Comparison of ENCODE assay signal across 8 cellular contexts in the genomic region with DNA sequence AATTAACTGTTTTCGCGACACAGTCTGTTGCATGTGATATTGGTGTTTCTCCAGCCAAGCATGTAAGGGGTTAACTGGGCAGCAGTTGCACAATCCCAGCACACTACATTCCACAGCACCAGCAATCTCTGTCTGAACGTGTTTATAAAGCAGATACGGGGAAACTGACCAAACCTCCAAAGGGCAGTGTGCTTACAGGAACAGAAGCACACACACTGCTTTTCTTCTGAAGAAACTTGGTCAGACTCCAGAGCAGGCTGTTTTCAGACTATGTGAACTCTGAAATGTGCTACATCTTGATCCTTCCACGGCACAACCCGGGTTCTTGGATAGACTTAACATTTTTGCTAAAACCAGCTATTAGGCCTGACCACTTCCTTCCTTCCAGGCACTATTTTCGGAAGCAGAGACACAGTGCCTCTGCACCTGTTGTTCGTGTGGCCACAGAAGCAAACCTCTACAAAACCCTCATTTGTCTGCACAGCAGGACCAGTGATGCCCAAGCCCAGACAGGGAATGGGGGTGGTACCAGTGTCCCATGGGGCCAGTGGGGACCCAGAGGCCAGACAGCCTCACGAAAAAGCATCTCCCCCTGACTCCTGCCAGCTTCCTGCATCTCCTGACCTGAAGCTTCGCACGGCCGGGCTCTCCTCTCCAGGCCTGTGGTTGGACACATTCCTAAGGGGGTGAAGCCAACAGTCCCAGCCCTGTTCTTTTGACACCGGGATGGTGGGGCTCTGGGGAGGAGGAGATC.
DNase-seq lines count a peak whose midpoint lies in the region; ATAC-seq and TF ChIP-seq lines count a peak whose summit lies in the region.

No MANE protein-coding gene starts in this region.

- peak; percentile 80 for ATAC-seq in GM21723 (IDR thresholded peaks at IDR 0.05; ENCODE audit: unreplicated experiment)

- DNase-seq in GM13976 (ENCODE audit: low spot score) (peak; percentile 48), HuH-7.5 (ENCODE audit: low spot score) (peak; percentile 6), right atrium auricular region (ENCODE audit: low spot score) (peak; percentile 73), spleen (peak; percentile 80), NCI-H1092 (lab: John Stamatoyannopoulos, UW) (no peak)
- no peak for DNase-seq in activated T-helper 2 cell treated with anti-CD3 and anti-CD28 coated beads, Interferon-gamma antibody, Interleukin-2, Interleukin-4, amounts not matched to agents 10 μg/mL and 5 μg/mL and 100 μg/mL, durations not matched to agents 14 hours and 24 hours and 36 hours (ENCODE audit: low spot score)
- no peak for DNase-seq in activated CD4-positive, alpha-beta T cell treated with anti-CD3 and anti-CD28 coated beads, Interleukin-2, amount 50 U/mL, for 4 hours

- intact Hi-C loops in activated T-helper 2 cell treated with anti-CD3 and anti-CD28 coated beads, Interferon-gamma antibody, Interleukin-2, Interleukin-4, amounts not matched to agents 10 μg/mL and 5 μg/mL and 100 μg/mL, durations not matched to agents 14 hours and 24 hours and 36 hours (cut with micrococcal nuclease) = loop anchor here (5.0 kb wide), 2 partner anchors 42 to 72 kb away; no protein-coding TSS in a partner anchor
- intact Hi-C loops in spleen (cut with DNase I; ENCODE audit: low total_unique reads) = loop anchor here (10.0 kb wide), 1 partner anchor 89 kb away; no protein-coding TSS in a partner anchor

- no peak for TF ChIP-seq POLR2A in spleen (IDR thresholded peaks at IDR 0.05)

- H3K4me1 ChIP-seq in right atrium auricular region = peaks cover 0 to 70% of the 10 kb centered on the region in 2 donors
- peaks cover 47 to 84% (median 73%) of the 10 kb centered on the region in 6 donors for H3K4me1 ChIP-seq in spleen

- H3K4me3 ChIP-seq in right atrium auricular region (peak overlapping the region; percentile 3 to 25), spleen (peak overlapping the region in 5 of 8 donors; percentile 1 to 55 (median 7))

- no peak for TF ChIP-seq CTCF in GM13976 (IDR thresholded peaks at IDR 0.05; ENCODE audit: borderline replicate concordance, control extremely low read depth, extremely low read depth, insufficient read depth, missing control alignments)
- TF ChIP-seq CTCF in right atrium auricular region (IDR thresholded peaks at IDR 0.05) = no peak
- no peak for TF ChIP-seq CTCF in spleen (IDR thresholded peaks at IDR 0.05 in 8 of 11, conservative IDR thresholded peaks at IDR 0.05 in 3 of 11)

- H3K36me3 ChIP-seq in right atrium auricular region (peaks cover 13% of the 10 kb centered on the region), spleen (peaks cover 3 to 47% (median 22%) of the 10 kb centered on the region in 6 donors)

- peaks cover 15% of the 10 kb centered on the region for H3K9me3 Mint-ChIP-seq in activated T-helper 2 cell treated with anti-CD3 and anti-CD28 coated beads, Interferon-gamma antibody, Interleukin-2, Interleukin-4, amounts not matched to agents 10 μg/mL and 5 μg/mL and 100 μg/mL, durations not matched to agents 14 hours and 24 hours and 36 hours

- H3K9me3 ChIP-seq in right atrium auricular region = no peaks in the 10 kb centered on the region
- H3K9me3 ChIP-seq in spleen = peaks cover 0 to 8% (median 0%) of the 10 kb centered on the region in 8 donors

- H3K27me3 Mint-ChIP-seq in activated T-helper 2 cell treated with anti-CD3 and anti-CD28 coated beads, Interferon-gamma antibody, Interleukin-2, Interleukin-4, amounts not matched to agents 10 μg/mL and 5 μg/mL and 100 μg/mL, durations not matched to agents 14 hours and 24 hours and 36 hours (ENCODE audit: low read depth) = no peaks in the 10 kb centered on the region

- H3K36me3 Mint-ChIP-seq in activated T-helper 2 cell treated with anti-CD3 and anti-CD28 coated beads, Interferon-gamma antibody, Interleukin-2, Interleukin-4, amounts not matched to agents 10 μg/mL and 5 μg/mL and 100 μg/mL, durations not matched to agents 14 hours and 24 hours and 36 hours (ENCODE audit: low read depth) = peaks cover 71% of the 10 kb centered on the region

- H3K27ac ChIP-seq in right atrium auricular region (peak overlapping the region; percentile 81 to 86), spleen (peak overlapping the region; percentile 65 to 85 (median 80))

- H3K27ac Mint-ChIP-seq in activated T-helper 2 cell treated with anti-CD3 and anti-CD28 coated beads, Interferon-gamma antibody, Interleukin-2, Interleukin-4, amounts not matched to agents 10 μg/mL and 5 μg/mL and 100 μg/mL, durations not matched to agents 14 hours and 24 hours and 36 hours = peak overlapping the region; percentile 68

- H3K27me3 ChIP-seq in right atrium auricular region (no peaks in the 10 kb centered on the region), spleen (replicated peaks in 1 of 7) (no peaks in the 10 kb centered on the region)

- in situ Hi-C loops in GM13976 (cut with MboI; ENCODE audit: low sequenced_read_pairs, unreplicated experiment) = no loop called here

- 19 to 30% (median 23%) methylated on average over 13 of the region's 13 CpGs for WGBS in spleen, 5 donors

- H3K4me1 Mint-ChIP-seq in activated T-helper 2 cell treated with anti-CD3 and anti-CD28 coated beads, Interferon-gamma antibody, Interleukin-2, Interleukin-4, amounts not matched to agents 10 μg/mL and 5 μg/mL and 100 μg/mL, durations not matched to agents 14 hours and 24 hours and 36 hours (ENCODE audit: low read depth) = peaks cover 41% of the 10 kb centered on the region

- H3K4me3 Mint-ChIP-seq in activated T-helper 2 cell treated with anti-CD3 and anti-CD28 coated beads, Interferon-gamma antibody, Interleukin-2, Interleukin-4, amounts not matched to agents 10 μg/mL and 5 μg/mL and 100 μg/mL, durations not matched to agents 14 hours and 24 hours and 36 hours (ENCODE audit: low read depth) = peak overlapping the region; percentile 27

Comparison
In these comparisons a context has a peak if more than half of its experiments do, and no peak if none do; other contexts are left out.
1. DNase-seq: peak in GM13976 (single experiment), HuH-7.5 (single experiment), right atrium auricular region (single experiment) and spleen (single experiment); none in activated T-helper 2 cell treated with anti-CD3 and anti-CD28 coated beads, Interferon-gamma antibody, Interleukin-2, Interleukin-4, amounts not matched to agents 10 μg/mL and 5 μg/mL and 100 μg/mL, durations not matched to agents 14 hours and 24 hours and 36 hours (single experiment), NCI-H1092 (single experiment) and activated CD4-positive, alpha-beta T cell treated with anti-CD3 and anti-CD28 coated beads, Interleukin-2, amount 50 U/mL, for 4 hours (0 of 2).